In the genomic region with DNA sequence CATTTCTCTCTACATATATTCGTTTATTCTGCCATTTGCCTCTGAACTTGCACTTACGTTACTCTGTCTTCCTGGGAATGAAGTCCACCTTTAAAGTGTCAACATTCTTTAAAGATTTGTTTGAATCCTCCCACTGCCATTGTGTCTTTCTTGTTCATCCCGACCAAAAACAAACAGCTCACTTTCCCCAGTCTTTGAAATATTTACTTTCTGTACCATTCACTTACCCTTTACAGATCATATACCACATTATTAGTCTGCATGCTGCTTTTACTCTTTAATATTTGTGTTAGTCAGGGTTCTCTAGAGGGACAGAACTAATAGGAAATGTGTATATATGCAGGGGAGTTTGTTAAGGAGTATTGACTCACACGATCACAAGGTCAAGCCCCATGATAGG, we compare ENCODE assay signal across 8 cellular contexts.
"Had no signal": no experiment of that assay in that cellular context is flagged by ENCODE, and none has a peak within 500 bp of the region (broad histone marks: within the 10 kb centered on the region; RNA-seq: fewer than 3 reads in every experiment).

No MANE protein-coding gene starts in this region.

- DNase-seq: GM23248, GOT3, H7, HFFc6 had no signal

- FAIRE-seq: HTR-8/SVneo had no signal

- H3K9ac ChIP-seq: GM23248 had no signal

- H3K9me3 ChIP-seq: HAP-1 had no signal

- H2AFZ ChIP-seq: GM23248 had no signal

- H3K4me1 ChIP-seq: HAP-1 had no signal

- ATAC-seq: HCT116 had no signal

- H3K36me3 ChIP-seq: HAP-1 had no signal

- H3K27ac ChIP-seq: GM23248, HL-60 had no signal

- H3K4me3 ChIP-seq: GM23248, HAP-1 had no signal
